Comparison of ENCODE assay signal across 1 cellular context in genomic region chr17:21738185-21738584, GRCh38.
A peak's percentile ranks its signal among the peaks of the same experiment; 100 is the strongest.
TF ChIP-seq lines count a peak whose summit lies in the region.

No MANE protein-coding gene starts in this region.

TF ChIP-seq in HEK293, 187 proteins besides CTCF, POLR2A, EP300 and RAD21:
- TF ChIP-seq ZNF335 (tag by site-specific recombination; conservative IDR thresholded peaks at IDR 0.05) (peak; percentile 37; the same call in 1 of the 2 replicates), GLIS1 (tag by site-specific recombination; IDR thresholded peaks at IDR 0.05) (peak; percentile 79)
